In the genomic region with DNA sequence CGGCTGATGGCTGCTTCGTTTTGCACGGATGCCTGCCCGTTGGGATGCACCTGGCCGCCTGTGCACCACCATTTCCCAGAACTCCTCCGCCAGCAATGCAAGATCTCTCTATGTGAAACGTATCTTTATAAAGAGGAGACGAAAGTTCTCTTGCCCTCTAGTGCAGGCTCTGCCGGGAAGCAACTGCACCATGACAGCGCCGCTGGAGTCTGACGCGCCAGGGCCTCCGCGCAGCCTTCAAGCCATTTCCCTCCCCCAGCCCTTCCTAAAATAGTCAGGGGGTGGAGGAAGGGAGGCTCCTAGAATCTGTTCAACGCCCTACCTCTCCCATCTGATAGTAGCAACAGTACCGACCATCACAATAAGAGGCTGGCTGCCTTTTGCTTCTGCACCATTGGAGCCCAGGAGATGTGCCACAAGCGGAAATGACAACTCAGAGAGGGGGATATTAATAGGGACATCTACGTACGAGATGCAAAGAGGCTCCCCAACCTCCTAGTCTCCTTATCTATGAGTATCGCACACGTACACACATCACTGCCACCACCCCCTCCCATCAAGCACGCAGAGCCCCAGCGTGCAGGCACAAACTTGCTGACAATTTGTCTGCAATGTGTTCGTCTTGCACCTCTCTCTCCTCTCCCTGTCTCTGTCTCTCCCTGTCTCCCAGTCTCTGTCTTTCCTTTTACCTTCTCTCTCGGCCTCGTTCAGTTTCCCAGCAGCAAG, we compare ENCODE assay signal across 9 cellular contexts. TPM values are rescaled to one million over a fixed set of nuclear protein-coding genes. Genes with fewer than 3 reads are reported as not detected.
DNase-seq lines count a peak whose midpoint lies in the region; ATAC-seq, FAIRE-seq and TF ChIP-seq lines count a peak whose summit lies in the region.
"Had no signal": no experiment of that assay in that cellular context is flagged by ENCODE, and none has a peak within 500 bp of the region (broad histone marks: within the 10 kb centered on the region; RNA-seq: fewer than 3 reads in every experiment).

No MANE protein-coding gene starts in this region.

- POLR2A ChIA-PET in PC-9 (lab: Charles Lee; ENCODE audit: unreplicated experiment), result no interaction called here

- H3K27me3 ChIP-seq in adipocyte (replicated peaks; ENCODE audit: control insufficient read depth, insufficient read depth, low read length), result no peaks in the 10 kb centered on the region
- H3K27me3 ChIP-seq in pancreas, result peaks cover 0 to 5% (median 0%) of the 10 kb centered on the region in 4 donors
- peaks cover 12% of the 10 kb centered on the region; the same call in 1 of the 2 replicates for H3K27me3 ChIP-seq in PC-9 (ENCODE audit: insufficient read depth, low read depth)

- H3K4me1 ChIP-seq in adipocyte (ENCODE audit: control insufficient read depth, insufficient read depth, low read length) (peaks cover 11% of the 10 kb centered on the region), pancreas (no peaks in the 10 kb centered on the region), PC-9 (replicated peaks; ENCODE audit: insufficient read depth) (no peaks in the 10 kb centered on the region)

- H3K4me1 Mint-ChIP-seq in HFFc6 (ENCODE audit: low read depth), result peaks cover 37% of the 10 kb centered on the region

- H3K36me3 ChIP-seq in adipocyte (ENCODE audit: control insufficient read depth, insufficient read depth, low read length, severe bottlenecking), result no peaks in the 10 kb centered on the region
- no peaks in the 10 kb centered on the region for H3K36me3 ChIP-seq in pancreas
- H3K36me3 ChIP-seq in PC-9 (ENCODE audit: low read depth), result no peaks in the 10 kb centered on the region

- no peaks in the 10 kb centered on the region for H3F3A ChIP-seq in PC-9 (ENCODE audit: insufficient read depth, low read depth)

- CTCF ChIA-PET in PC-9 (lab: Charles Lee), result no interaction called here

- no peaks in the 10 kb centered on the region for H4K20me1 ChIP-seq in PC-9 (ENCODE audit: insufficient read depth)

- peak overlapping the region; percentile 83 for H3K9ac ChIP-seq in adipocyte (ENCODE audit: low read length)

- no peaks in the 10 kb centered on the region; the same call in 1 of the 2 replicates for H3K36me3 Mint-ChIP-seq in HFFc6 (ENCODE audit: low read depth)

- H3K4me3 ChIP-seq in adipocyte (ENCODE audit: low read length) (peak overlapping the region; percentile 86), pancreas (peak overlapping the region; percentile 18 to 56 (median 26)), PC-9 (no peak overlapping the region)
- H3K4me3 ChIP-seq: K562 had no signal

- H3K9me2 ChIP-seq in PC-9 (ENCODE audit: insufficient read depth), result no peaks in the 10 kb centered on the region

- WGBS in pancreas, 2 donors, result 5 to 7% methylated on average over 27 of the region's 27 CpGs

- H3K4me2 ChIP-seq in PC-9, result no peak overlapping the region

- no peak for FAIRE-seq in pancreas (lab: Jason Lieb, UNC)
- FAIRE-seq: K562 had no signal

- peak overlapping the region; percentile 97 for H3K4me3 Mint-ChIP-seq in HFFc6

- BruUV-seq in PC-9 (replicated peaks; lab: Mats Ljungman, UMichigan), result no TSS peak

- ATAC-seq in left ventricle myocardium superior, result peak; percentile 81
- peak in 3 of 4 donors; percentile 54 to 60 (median 57) for ATAC-seq in pancreas

- intact Hi-C loops in left ventricle myocardium superior (cut with micrococcal nuclease) (no loop called here), pancreas (cut with DNase I) (no loop called here), PC-9 (cut with micrococcal nuclease; ENCODE audit: unreplicated experiment) (no loop called here)

- no peaks in the 10 kb centered on the region for H3K9me3 Mint-ChIP-seq in HFFc6

- H3K27me3 Mint-ChIP-seq in HFFc6 (ENCODE audit: insufficient read depth), result no peaks in the 10 kb centered on the region; the same call in 1 of the 2 replicates

- H3K9me3 ChIP-seq in adipocyte (ENCODE audit: control insufficient read depth, low read length) (no peaks in the 10 kb centered on the region), pancreas (no peaks in the 10 kb centered on the region), PC-9 (ENCODE audit: insufficient read depth, low read depth) (no peaks in the 10 kb centered on the region)

- DNase-seq in ELF-1 (ENCODE audit: low read depth, low spot score) (peak; percentile 64), HFFc6 (no peak), adipocyte (ENCODE audit: low read depth) (peak; percentile 58), left ventricle myocardium superior (peak; percentile 31), pancreas (peak in 1 of 6 donors; percentile 20), SW480 (ENCODE audit: low spot score) (no peak), PC-9 (no peak), RKO (ENCODE audit: low spot score) (no peak)

- no peak overlapping the region for H3K27ac ChIP-seq in pancreas
- H3K27ac ChIP-seq in PC-9, result no peak overlapping the region

- no peaks in the 10 kb centered on the region for H3K79me2 ChIP-seq in PC-9 (ENCODE audit: low read depth)

- H3K27ac Mint-ChIP-seq in HFFc6, result peak overlapping the region; percentile 87

- H2AFZ ChIP-seq in PC-9, result no peak overlapping the region

- TF ChIP-seq CTCF in HFFc6 (IDR thresholded peaks at IDR 0.05), result no peak
- no peak for TF ChIP-seq CTCF in pancreas (IDR thresholded peaks at IDR 0.05)
- TF ChIP-seq CTCF in PC-9 (conservative IDR thresholded peaks at IDR 0.05), result no peak

RNA-seq across cellular contexts. Expression of gene SYNE1, which starts 1.1 kb away (rescaled TPM):
- total RNA-seq in HFFc6 (2021; fragmentation: NEBNext Ultra II Directional; extraction: Animal tissue kit (Norgen Biotek cat#: 25700)), result 10 to 100 TPM; 60.0 to 69.0 (median 66.9) TPM
- total RNA-seq in left ventricle myocardium superior (80.8 TPM), pancreas (10 to 100 TPM; 39.1 to 56.2 (median 52.0) TPM), PC-9 (2021) (13.4 and 14.8 TPM in 2 replicates)
- polyA plus RNA-seq in pancreas, result 10 to 100 TPM; 24.4 to 35.1 TPM

Comparison
In these comparisons a context has a peak if more than half of its experiments do, and no peak if none do; other contexts are left out.
1. DNase-seq: peak in ELF-1 (single experiment), adipocyte (single experiment) and left ventricle myocardium superior (single experiment); none in HFFc6 (single experiment), SW480 (single experiment), PC-9 (0 of 2) and RKO (single experiment).